ENCODE assay signal across 1 cellular context in genomic region chr6:25835442-25836283, GRCh38.
TF ChIP-seq lines count a peak whose summit lies in the region.

No MANE protein-coding gene starts in this region.

TF ChIP-seq in HepG2, 621 proteins besides CTCF, POLR2A, EP300 and RAD21 (continued from another document and continues in another):
- TF ChIP-seq SIX1 (CRISPR knock-in tag; IDR thresholded peaks at IDR 0.05; ENCODE audit: borderline replicate concordance) (no peak), ZHX2 (IDR thresholded peaks at IDR 0.05; ENCODE audit: low read depth) (0 out of 2 replicates have a peak, but pooled peaks have one; percentile 17), ZHX2 (CRISPR knock-in tag; IDR thresholded peaks at IDR 0.05; ENCODE audit: borderline replicate concordance) (no peak), PITX1 (CRISPR knock-in tag; IDR thresholded peaks at IDR 0.05) (peak; percentile 68; the same call in 1 of the 2 replicates), ZNF331 (CRISPR knock-in tag; IDR thresholded peaks at IDR 0.05) (0 out of 2 replicates have a peak, but pooled peaks have one; percentile 21), ZNF747 (CRISPR knock-in tag; IDR thresholded peaks at IDR 0.05; ENCODE audit: borderline replicate concordance) (no peak), FOXA3 (CRISPR knock-in tag; IDR thresholded peaks at IDR 0.05) (no peak), ZNF33A (CRISPR knock-in tag; IDR thresholded peaks at IDR 0.05; ENCODE audit: borderline replicate concordance) (peak; percentile 54; the same call in 1 of the 2 replicates), ZSCAN29 (CRISPR knock-in tag; conservative IDR thresholded peaks at IDR 0.05) (0 out of 2 replicates have a peak, but pooled peaks have one; percentile 75), ZNF782 (CRISPR knock-in tag; IDR thresholded peaks at IDR 0.05; ENCODE audit: borderline replicate concordance) (peak; percentile 39; the same call in 1 of the 2 replicates), SALL1 (CRISPR knock-in tag; IDR thresholded peaks at IDR 0.05) (peak; percentile 79), PPARG (CRISPR knock-in tag; conservative IDR thresholded peaks at IDR 0.05) (0 out of 2 replicates have a peak, but pooled peaks have one; percentile 33), RBAK (CRISPR knock-in tag; IDR thresholded peaks at IDR 0.05) (no peak), NFYB (CRISPR knock-in tag; IDR thresholded peaks at IDR 0.05) (no peak), DR1 (CRISPR knock-in tag; IDR thresholded peaks at IDR 0.05) (no peak), REPIN1 (CRISPR knock-in tag; IDR thresholded peaks at IDR 0.05; ENCODE audit: borderline replicate concordance, low read depth) (peak; percentile 21; the same call in 1 of the 2 replicates), HDAC6 (IDR thresholded peaks at IDR 0.05; ENCODE audit: low read depth, low read length) (no peak), ETV5 (CRISPR knock-in tag; IDR thresholded peaks at IDR 0.05; ENCODE audit: borderline replicate concordance) (peak; percentile 72; the same call in 1 of the 2 replicates), FOXK1 (CRISPR knock-in tag; IDR thresholded peaks at IDR 0.05; ENCODE audit: borderline replicate concordance, low read depth) (no peak), TFAP4 (IDR thresholded peaks at IDR 0.05; ENCODE audit: borderline replicate concordance, low read depth) (peak; percentile 18; the same call in 1 of the 2 replicates), ZNF646 (CRISPR knock-in tag; IDR thresholded peaks at IDR 0.05) (peak; percentile 86), ZZZ3 (CRISPR knock-in tag; IDR thresholded peaks at IDR 0.05; ENCODE audit: borderline replicate concordance) (peak; percentile 68; the same call in 1 of the 2 replicates), ASH2L (IDR thresholded peaks at IDR 0.05; ENCODE audit: insufficient read length, low read depth, low read length) (peak; percentile 53), TP53 (CRISPR knock-in tag; conservative IDR thresholded peaks at IDR 0.05) (no peak), ZNF703 (CRISPR knock-in tag; IDR thresholded peaks at IDR 0.05; ENCODE audit: borderline replicate concordance) (no peak), SYNCRIP (IDR thresholded peaks at IDR 0.05; ENCODE audit: insufficient read depth, low read depth, low read length) (no peak), SPEN (CRISPR knock-in tag; IDR thresholded peaks at IDR 0.05; ENCODE audit: low read depth) (peak; percentile 94; the same call in 1 of the 2 replicates), HDAC2 (CRISPR knock-in tag; IDR thresholded peaks at IDR 0.05) (0 out of 2 replicates have a peak, but pooled peaks have one; percentile 22), HOXA3 (CRISPR knock-in tag; IDR thresholded peaks at IDR 0.05) (peak; percentile 38; the same call in 1 of the 2 replicates), MYC (CRISPR knock-in tag; IDR thresholded peaks at IDR 0.05; ENCODE audit: borderline replicate concordance) (no peak), GMEB1 (CRISPR knock-in tag; IDR thresholded peaks at IDR 0.05; ENCODE audit: borderline replicate concordance) (peak; percentile 35; the same call in 1 of the 2 replicates)
- TF ChIP-seq, protein P1, sequence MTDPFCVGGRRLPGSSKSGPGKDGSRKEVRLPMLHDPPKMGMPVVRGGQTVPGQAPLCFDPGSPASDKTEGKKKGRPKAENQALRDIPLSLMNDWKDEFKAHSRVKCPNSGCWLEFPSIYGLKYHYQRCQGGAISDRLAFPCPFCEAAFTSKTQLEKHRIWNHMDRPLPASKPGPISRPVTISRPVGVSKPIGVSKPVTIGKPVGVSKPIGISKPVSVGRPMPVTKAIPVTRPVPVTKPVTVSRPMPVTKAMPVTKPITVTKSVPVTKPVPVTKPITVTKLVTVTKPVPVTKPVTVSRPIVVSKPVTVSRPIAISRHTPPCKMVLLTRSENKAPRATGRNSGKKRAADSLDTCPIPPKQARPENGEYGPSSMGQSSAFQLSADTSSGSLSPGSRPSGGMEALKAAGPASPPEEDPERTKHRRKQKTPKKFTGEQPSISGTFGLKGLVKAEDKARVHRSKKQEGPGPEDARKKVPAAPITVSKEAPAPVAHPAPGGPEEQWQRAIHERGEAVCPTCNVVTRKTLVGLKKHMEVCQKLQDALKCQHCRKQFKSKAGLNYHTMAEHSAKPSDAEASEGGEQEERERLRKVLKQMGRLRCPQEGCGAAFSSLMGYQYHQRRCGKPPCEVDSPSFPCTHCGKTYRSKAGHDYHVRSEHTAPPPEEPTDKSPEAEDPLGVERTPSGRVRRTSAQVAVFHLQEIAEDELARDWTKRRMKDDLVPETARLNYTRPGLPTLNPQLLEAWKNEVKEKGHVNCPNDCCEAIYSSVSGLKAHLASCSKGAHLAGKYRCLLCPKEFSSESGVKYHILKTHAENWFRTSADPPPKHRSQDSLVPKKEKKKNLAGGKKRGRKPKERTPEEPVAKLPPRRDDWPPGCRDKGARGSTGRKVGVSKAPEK (CRISPR knock-in tag; IDR thresholded peaks at IDR 0.05; ENCODE audit: borderline replicate concordance), result 0 out of 2 replicates have a peak, but pooled peaks have one; percentile 18
- TF ChIP-seq, protein P2, sequence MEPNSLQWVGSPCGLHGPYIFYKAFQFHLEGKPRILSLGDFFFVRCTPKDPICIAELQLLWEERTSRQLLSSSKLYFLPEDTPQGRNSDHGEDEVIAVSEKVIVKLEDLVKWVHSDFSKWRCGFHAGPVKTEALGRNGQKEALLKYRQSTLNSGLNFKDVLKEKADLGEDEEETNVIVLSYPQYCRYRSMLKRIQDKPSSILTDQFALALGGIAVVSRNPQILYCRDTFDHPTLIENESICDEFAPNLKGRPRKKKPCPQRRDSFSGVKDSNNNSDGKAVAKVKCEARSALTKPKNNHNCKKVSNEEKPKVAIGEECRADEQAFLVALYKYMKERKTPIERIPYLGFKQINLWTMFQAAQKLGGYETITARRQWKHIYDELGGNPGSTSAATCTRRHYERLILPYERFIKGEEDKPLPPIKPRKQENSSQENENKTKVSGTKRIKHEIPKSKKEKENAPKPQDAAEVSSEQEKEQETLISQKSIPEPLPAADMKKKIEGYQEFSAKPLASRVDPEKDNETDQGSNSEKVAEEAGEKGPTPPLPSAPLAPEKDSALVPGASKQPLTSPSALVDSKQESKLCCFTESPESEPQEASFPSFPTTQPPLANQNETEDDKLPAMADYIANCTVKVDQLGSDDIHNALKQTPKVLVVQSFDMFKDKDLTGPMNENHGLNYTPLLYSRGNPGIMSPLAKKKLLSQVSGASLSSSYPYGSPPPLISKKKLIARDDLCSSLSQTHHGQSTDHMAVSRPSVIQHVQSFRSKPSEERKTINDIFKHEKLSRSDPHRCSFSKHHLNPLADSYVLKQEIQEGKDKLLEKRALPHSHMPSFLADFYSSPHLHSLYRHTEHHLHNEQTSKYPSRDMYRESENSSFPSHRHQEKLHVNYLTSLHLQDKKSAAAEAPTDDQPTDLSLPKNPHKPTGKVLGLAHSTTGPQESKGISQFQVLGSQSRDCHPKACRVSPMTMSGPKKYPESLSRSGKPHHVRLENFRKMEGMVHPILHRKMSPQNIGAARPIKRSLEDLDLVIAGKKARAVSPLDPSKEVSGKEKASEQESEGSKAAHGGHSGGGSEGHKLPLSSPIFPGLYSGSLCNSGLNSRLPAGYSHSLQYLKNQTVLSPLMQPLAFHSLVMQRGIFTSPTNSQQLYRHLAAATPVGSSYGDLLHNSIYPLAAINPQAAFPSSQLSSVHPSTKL (CRISPR knock-in tag; IDR thresholded peaks at IDR 0.05), result peak; percentile 46; the same call in 1 of the 2 replicates
